ENCODE assay signal across 8 cellular contexts in the genomic region with DNA sequence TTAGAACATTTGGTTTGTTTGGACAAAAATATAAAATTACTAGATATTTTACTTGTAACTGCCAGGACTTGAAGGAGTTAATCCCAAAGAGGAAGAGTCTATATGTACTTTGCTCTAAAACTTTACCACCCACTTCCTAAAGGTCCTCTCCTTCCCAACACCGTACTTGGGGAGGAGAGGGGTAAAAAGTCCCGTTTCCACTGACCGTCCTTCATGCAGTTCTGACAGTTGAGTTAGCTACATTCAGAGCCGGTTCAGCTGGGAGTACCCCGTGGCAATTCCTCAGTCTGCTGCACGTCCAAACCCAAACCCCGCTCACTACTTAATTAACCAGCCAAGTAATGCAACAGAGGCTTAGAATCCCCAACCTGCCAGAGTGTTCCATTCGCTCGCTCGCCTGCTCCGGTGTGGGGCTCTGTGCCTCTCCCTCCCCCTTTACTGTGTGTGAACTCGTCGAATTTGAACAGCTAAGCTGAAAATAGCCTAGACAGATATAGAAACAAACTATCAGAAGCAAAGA.
DNase-seq lines count a peak whose midpoint lies in the region; ATAC-seq, FAIRE-seq and TF ChIP-seq lines count a peak whose summit lies in the region.

No MANE protein-coding gene starts in this region.

- no peak for TF ChIP-seq RAD21 in HepG2 (CRISPR knock-in tag; IDR thresholded peaks at IDR 0.05)

- DNase-seq in BE2C (no peak), coronary artery (ENCODE audit: low spot score) (no peak), HepG2 (ENCODE audit: low spot score) (peak; percentile 49), NCI-H128 (lab: John Stamatoyannopoulos, UW; ENCODE audit: unreplicated experiment) (no peak)
- DNase-seq in stimulated activated CD4-positive, alpha-beta T cell treated with anti-CD3 and anti-CD28 coated beads, TNF-alpha, amount 100 ng/mL, for 4 hours (ENCODE audit: low read depth in 3 of 3), result peak; percentile 28 to 47 (median 39)

- POLR2A ChIA-PET in HepG2 (lab: Yijun Ruan, JAX), result interaction anchor here (1.0 to 2.8 kb wide), 10 partner anchors 8 to 519 kb away, joined by 3 to 21 read pairs (median 6); a partner anchor contains a TSS

- H3K9me3 ChIP-seq in BE2C (no peaks in the 10 kb centered on the region), HepG2 (ENCODE audit: low read length) (no peaks in the 10 kb centered on the region)

- 1% methylated on average over 13 of the region's 13 CpGs for WGBS in HepG2 (ENCODE audit: low lambda C conversion rate)

- ATAC-seq in HG02763 (IDR thresholded peaks at IDR 0.05; ENCODE audit: unreplicated experiment), result peak; percentile 24
- ATAC-seq in HepG2, result peak; percentile 63
- ATAC-seq in HG02571 (IDR thresholded peaks at IDR 0.05; ENCODE audit: unreplicated experiment), result no peak

- H3K4me1 ChIP-seq in BE2C (peaks cover 20% of the 10 kb centered on the region), HepG2 (ENCODE audit: insufficient read depth, low read length) (peaks cover 76% of the 10 kb centered on the region)

- H3K9ac ChIP-seq in HepG2 (ENCODE audit: insufficient read depth, low read depth, low read length), result peak overlapping the region; percentile 77

- peak overlapping the region; percentile 89 for H3K4me2 ChIP-seq in HepG2 (ENCODE audit: low read depth, low read length)

- in situ Hi-C loops in HepG2 (cut with HindIII; ENCODE audit: extremely low pct_ligation_motif_present, low pct_unique_long_range_greater_than_20kb), result no loop called here

- peaks cover 86% of the 10 kb centered on the region for H3K79me2 ChIP-seq in HepG2 (ENCODE audit: insufficient read depth, low read length)

- H2AFZ ChIP-seq in HepG2 (ENCODE audit: low read length), result no peak overlapping the region

- H3K27ac ChIP-seq in coronary artery (peak overlapping the region; percentile 96 to 98), HepG2 (ENCODE audit: extremely low read length, insufficient read depth, low read length) (peak overlapping the region; percentile 71)

- peak overlapping the region; percentile 84 for H3K4me3 ChIP-seq in BE2C (ENCODE audit: low read depth, low read length)
- H3K4me3 ChIP-seq in WI38 (ENCODE audit: low read depth, low read length), result peak overlapping the region; percentile 86
- peak overlapping the region; percentile 84 for H3K4me3 ChIP-seq in coronary artery
- H3K4me3 ChIP-seq in HepG2 (replicated peaks in 1 of 3; ENCODE audit: insufficient read depth in 1 of 3, low read depth in 2 of 3, low read length in 3 of 3), result peak overlapping the region; percentile 70 to 83 (median 82)

- BruUV-seq in HepG2 (replicated peaks; lab: Mats Ljungman, UMichigan), result TSS peak; percentile 45

- H3K27me3 ChIP-seq in BE2C (no peaks in the 10 kb centered on the region), HepG2 (ENCODE audit: control insufficient read depth in 1 of 2, insufficient read depth in 2 of 2, low read length in 2 of 2) (no peaks in the 10 kb centered on the region; a peak in 1 of 5 replicates)

- TF ChIP-seq CTCF in BE2C (IDR thresholded peaks at IDR 0.05; ENCODE audit: low read depth, low read length) (no peak), WI38 (IDR thresholded peaks at IDR 0.05; ENCODE audit: low read depth, low read length) (no peak), coronary artery (IDR thresholded peaks at IDR 0.05) (no peak), HepG2 (CRISPR knock-in tag; IDR thresholded peaks at IDR 0.05) (no peak)

- no peaks in the 10 kb centered on the region; the same call in 1 of the 2 replicates for H4K20me1 ChIP-seq in HepG2 (ENCODE audit: insufficient read depth, low read length)

- CTCF ChIA-PET in HepG2 (lab: Yijun Ruan, JAX; ENCODE audit: low intra/inter-chr PET ratio, low total read pairs), result no interaction called here

- TF ChIP-seq EP300 in HepG2 (IDR thresholded peaks at IDR 0.05; ENCODE audit: low read depth in 2 of 2, low read length in 2 of 2) (peak in 1 of 2 experiments; percentile 40; a peak in 2 of 4 replicates), HepG2 (CRISPR knock-in tag; IDR thresholded peaks at IDR 0.05; ENCODE audit: borderline replicate concordance) (no peak)

- peak; percentile 79 for FAIRE-seq in HepG2 (lab: Jason Lieb, UNC)

- H3K36me3 ChIP-seq in BE2C (no peaks in the 10 kb centered on the region; the same call in 1 of the 2 replicates), HepG2 (replicated peaks in 1 of 2; ENCODE audit: control insufficient read depth in 1 of 2, insufficient read depth in 2 of 2, low read length in 2 of 2) (no peaks in the 10 kb centered on the region)

- intact Hi-C loops in HepG2 (cut with micrococcal nuclease; ENCODE audit: unreplicated experiment), result loop anchor here (2.0 to 10.0 kb wide), 3 partner anchors 57 to 145 kb away; no protein-coding TSS in a partner anchor

- TF ChIP-seq POLR2A in HepG2 (IDR thresholded peaks at IDR 0.05; ENCODE audit: insufficient read depth in 1 of 2, low read depth in 2 of 2, low read length in 2 of 2), result peak; percentile 56 to 66; a peak in 3 of 4 replicates

TF ChIP-seq in HepG2, 621 proteins besides CTCF, POLR2A, EP300 and RAD21 (continues in another document):
- TF ChIP-seq FOXA3 (CRISPR knock-in tag; IDR thresholded peaks at IDR 0.05) (peak; percentile 34; the same call in 1 of the 2 replicates), ZNF747 (CRISPR knock-in tag; IDR thresholded peaks at IDR 0.05; ENCODE audit: borderline replicate concordance) (no peak), SYNCRIP (IDR thresholded peaks at IDR 0.05; ENCODE audit: insufficient read depth, low read depth, low read length) (no peak), ZNF83 (CRISPR knock-in tag; IDR thresholded peaks at IDR 0.05; ENCODE audit: borderline replicate concordance) (no peak), ASH2L (IDR thresholded peaks at IDR 0.05; ENCODE audit: insufficient read length, low read depth, low read length) (peak; percentile 55), ZNF703 (CRISPR knock-in tag; IDR thresholded peaks at IDR 0.05; ENCODE audit: borderline replicate concordance) (no peak; the same call in 1 of the 2 replicates)
- TF ChIP-seq, protein P1, sequence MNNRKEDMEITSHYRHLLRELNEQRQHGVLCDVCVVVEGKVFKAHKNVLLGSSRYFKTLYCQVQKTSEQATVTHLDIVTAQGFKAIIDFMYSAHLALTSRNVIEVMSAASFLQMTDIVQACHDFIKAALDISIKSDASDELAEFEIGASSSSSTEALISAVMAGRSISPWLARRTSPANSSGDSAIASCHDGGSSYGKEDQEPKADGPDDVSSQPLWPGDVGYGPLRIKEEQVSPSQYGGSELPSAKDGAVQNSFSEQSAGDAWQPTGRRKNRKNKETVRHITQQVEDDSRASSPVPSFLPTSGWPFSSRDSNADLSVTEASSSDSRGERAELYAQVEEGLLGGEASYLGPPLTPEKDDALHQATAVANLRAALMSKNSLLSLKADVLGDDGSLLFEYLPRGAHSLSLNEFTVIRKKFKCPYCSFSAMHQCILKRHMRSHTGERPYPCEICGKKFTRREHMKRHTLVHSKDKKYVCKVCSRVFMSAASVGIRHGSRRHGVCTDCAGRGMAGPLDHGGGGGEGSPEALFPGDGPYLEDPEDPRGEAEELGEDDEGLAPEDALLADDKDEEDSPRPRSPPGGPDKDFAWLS (CRISPR knock-in tag; IDR thresholded peaks at IDR 0.05; ENCODE audit: borderline replicate concordance), result no peak
- TF ChIP-seq, protein P2, sequence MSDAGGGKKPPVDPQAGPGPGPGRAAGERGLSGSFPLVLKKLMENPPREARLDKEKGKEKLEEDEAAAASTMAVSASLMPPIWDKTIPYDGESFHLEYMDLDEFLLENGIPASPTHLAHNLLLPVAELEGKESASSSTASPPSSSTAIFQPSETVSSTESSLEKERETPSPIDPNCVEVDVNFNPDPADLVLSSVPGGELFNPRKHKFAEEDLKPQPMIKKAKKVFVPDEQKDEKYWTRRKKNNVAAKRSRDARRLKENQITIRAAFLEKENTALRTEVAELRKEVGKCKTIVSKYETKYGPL (CRISPR knock-in tag; IDR thresholded peaks at IDR 0.05), result no peak
- TF ChIP-seq, protein P3, sequence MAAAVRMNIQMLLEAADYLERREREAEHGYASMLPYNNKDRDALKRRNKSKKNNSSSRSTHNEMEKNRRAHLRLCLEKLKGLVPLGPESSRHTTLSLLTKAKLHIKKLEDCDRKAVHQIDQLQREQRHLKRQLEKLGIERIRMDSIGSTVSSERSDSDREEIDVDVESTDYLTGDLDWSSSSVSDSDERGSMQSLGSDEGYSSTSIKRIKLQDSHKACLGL (CRISPR knock-in tag; IDR thresholded peaks at IDR 0.05), result no peak

Comparison
In these comparisons a context has a peak if more than half of its experiments do, and no peak if none do; other contexts are left out.
1. DNase-seq: peak in HepG2 (single experiment) and stimulated activated CD4-positive, alpha-beta T cell treated with anti-CD3 and anti-CD28 coated beads, TNF-alpha, amount 100 ng/mL, for 4 hours (3 of 3); none in BE2C (single experiment), coronary artery (single experiment) and NCI-H128 (single experiment).
2. Peak in every context shown above with its lines, with median percentiles within 50 percentile points of each other: H3K4me3 ChIP-seq.